Comparison of ENCODE assay signal across 1 cellular context in genomic region chr22:24633243-24634023, GRCh38.
TF ChIP-seq lines count a peak whose summit lies in the region.
"Not testable (repeated sequence)": the region's sequence is repeated elsewhere in the genome, so short reads cannot be mapped to it uniquely, and the experiment has no call there.

No MANE protein-coding gene starts in this region.

TF ChIP-seq in K562, 482 proteins besides CTCF, POLR2A, EP300 and RAD21 (continued from another document):
- TF ChIP-seq, protein P1, sequence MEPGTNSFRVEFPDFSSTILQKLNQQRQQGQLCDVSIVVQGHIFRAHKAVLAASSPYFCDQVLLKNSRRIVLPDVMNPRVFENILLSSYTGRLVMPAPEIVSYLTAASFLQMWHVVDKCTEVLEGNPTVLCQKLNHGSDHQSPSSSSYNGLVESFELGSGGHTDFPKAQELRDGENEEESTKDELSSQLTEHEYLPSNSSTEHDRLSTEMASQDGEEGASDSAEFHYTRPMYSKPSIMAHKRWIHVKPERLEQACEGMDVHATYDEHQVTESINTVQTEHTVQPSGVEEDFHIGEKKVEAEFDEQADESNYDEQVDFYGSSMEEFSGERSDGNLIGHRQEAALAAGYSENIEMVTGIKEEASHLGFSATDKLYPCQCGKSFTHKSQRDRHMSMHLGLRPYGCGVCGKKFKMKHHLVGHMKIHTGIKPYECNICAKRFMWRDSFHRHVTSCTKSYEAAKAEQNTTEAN (CRISPR knock-in tag; IDR thresholded peaks at IDR 0.05), result peak; percentile 99
- TF ChIP-seq NBN (IDR thresholded peaks at IDR 0.05; ENCODE audit: low read depth) (0 out of 2 replicates have a peak, but pooled peaks have one; percentile 28), ARID2 (IDR thresholded peaks at IDR 0.05) (peak; percentile 33; the same call in 1 of the 2 replicates), TAL1 (IDR thresholded peaks at IDR 0.05) (0 out of 2 replicates have a peak, but pooled peaks have one; percentile 10), SOX6 (IDR thresholded peaks at IDR 0.05) (peak; percentile 22; the same call in 1 of the 2 replicates), HLTF (IDR thresholded peaks at IDR 0.05) (peak; percentile 67; the same call in 1 of the 2 replicates), ZFP91 (CRISPR knock-in tag; IDR thresholded peaks at IDR 0.05) (0 out of 2 replicates have a peak, but pooled peaks have one; percentile 19), ARNT (IDR thresholded peaks at IDR 0.05) (peak in 1 of 2 experiments; percentile 64; a peak in 1 of 4 replicates), HDAC1 (IDR thresholded peaks at IDR 0.05) (peak in 1 of 2 experiments; percentile 66; a peak in 2 of 4 replicates), MYNN (IDR thresholded peaks at IDR 0.05) (peak; percentile 94), NR2C1 (IDR thresholded peaks at IDR 0.05) (peak; percentile 13; the same call in 1 of the 2 replicates), EGR1 (conservative IDR thresholded peaks at IDR 0.05) (peak; percentile 73), BRD9 (IDR thresholded peaks at IDR 0.05; ENCODE audit: low read depth, partially characterized antibody) (peak; percentile 30), THRAP3 (IDR thresholded peaks at IDR 0.05; ENCODE audit: borderline replicate concordance) (peak; percentile 93), OTX1 (CRISPR knock-in tag; IDR thresholded peaks at IDR 0.05) (peak; percentile 82), IRF9 (tag; IDR thresholded peaks at IDR 0.05) (peak; percentile 72; the same call in 1 of the 2 replicates), NFIC (IDR thresholded peaks at IDR 0.05) (peak; percentile 53; the same call in 1 of the 2 replicates), TRIM25 (IDR thresholded peaks at IDR 0.05; ENCODE audit: borderline replicate concordance) (0 out of 2 replicates have a peak, but pooled peaks have one; percentile 44), KDM1A (IDR thresholded peaks at IDR 0.05) (0 out of 4 replicates have a peak, but pooled peaks of 1 of the 2 experiments have one; percentile 7), ZNF766 (CRISPR knock-in tag; conservative IDR thresholded peaks at IDR 0.05) (0 out of 2 replicates have a peak, but pooled peaks have one; percentile 25), ZBTB26 (CRISPR knock-in tag; IDR thresholded peaks at IDR 0.05) (peak; percentile 97), SMARCE1 (IDR thresholded peaks at IDR 0.05) (peak; percentile 51; the same call in 1 of the 2 replicates), GATAD2A (IDR thresholded peaks at IDR 0.05) (peak; percentile 81), HBP1 (CRISPR knock-in tag; IDR thresholded peaks at IDR 0.05) (peak; percentile 87), NCOR1 (IDR thresholded peaks at IDR 0.05) (0 out of 2 replicates have a peak, but pooled peaks have one; percentile 16), MTA1 (IDR thresholded peaks at IDR 0.05; ENCODE audit: borderline replicate concordance) (peak; percentile 73), EHMT2 (IDR thresholded peaks at IDR 0.05) (peak; percentile 15; the same call in 1 of the 2 replicates), JUND (tag; IDR thresholded peaks at IDR 0.05; ENCODE audit: borderline replicate concordance, low read depth, low read length) (peak; percentile 16; the same call in 1 of the 3 replicates), KDM4B (IDR thresholded peaks at IDR 0.05; ENCODE audit: borderline replicate concordance in 2 of 2, low read depth in 1 of 2) (peak in 1 of 2 experiments; percentile 90; a peak in 2 of 4 replicates), TOE1 (IDR thresholded peaks at IDR 0.05; ENCODE audit: borderline replicate concordance) (peak; percentile 91), CC2D1A (IDR thresholded peaks at IDR 0.05) (peak; percentile 84), MLLT1 (IDR thresholded peaks at IDR 0.05) (peak; percentile 64 to 70; a peak in 1 of 4 replicates), ZEB2 (IDR thresholded peaks at IDR 0.05) (peak; percentile 17; the same call in 1 of the 2 replicates), HDGF (IDR thresholded peaks at IDR 0.05) (peak; percentile 93), ZFX (CRISPR knock-in tag; IDR thresholded peaks at IDR 0.05) (peak; percentile 35; the same call in 1 of the 2 replicates), MTA2 (IDR thresholded peaks at IDR 0.05; ENCODE audit: low read depth) (0 out of 2 replicates have a peak, but pooled peaks have one; percentile 41), SMARCA5 (IDR thresholded peaks at IDR 0.05) (0 out of 2 replicates have a peak, but pooled peaks have one; percentile 45), LARP7 (IDR thresholded peaks at IDR 0.05) (peak; percentile 76; the same call in 1 of the 2 replicates), FOXK2 (conservative IDR thresholded peaks at IDR 0.05 in 1 of 2, IDR thresholded peaks at IDR 0.05 in 1 of 2; ENCODE audit: low read depth in 2 of 2) (peak; percentile 15 to 42; a peak in 1 of 4 replicates), DIDO1 (tag; IDR thresholded peaks at IDR 0.05; ENCODE audit: low read depth) (0 out of 2 replicates have a peak, but pooled peaks have one; percentile 29)
- TF ChIP-seq, protein P2, sequence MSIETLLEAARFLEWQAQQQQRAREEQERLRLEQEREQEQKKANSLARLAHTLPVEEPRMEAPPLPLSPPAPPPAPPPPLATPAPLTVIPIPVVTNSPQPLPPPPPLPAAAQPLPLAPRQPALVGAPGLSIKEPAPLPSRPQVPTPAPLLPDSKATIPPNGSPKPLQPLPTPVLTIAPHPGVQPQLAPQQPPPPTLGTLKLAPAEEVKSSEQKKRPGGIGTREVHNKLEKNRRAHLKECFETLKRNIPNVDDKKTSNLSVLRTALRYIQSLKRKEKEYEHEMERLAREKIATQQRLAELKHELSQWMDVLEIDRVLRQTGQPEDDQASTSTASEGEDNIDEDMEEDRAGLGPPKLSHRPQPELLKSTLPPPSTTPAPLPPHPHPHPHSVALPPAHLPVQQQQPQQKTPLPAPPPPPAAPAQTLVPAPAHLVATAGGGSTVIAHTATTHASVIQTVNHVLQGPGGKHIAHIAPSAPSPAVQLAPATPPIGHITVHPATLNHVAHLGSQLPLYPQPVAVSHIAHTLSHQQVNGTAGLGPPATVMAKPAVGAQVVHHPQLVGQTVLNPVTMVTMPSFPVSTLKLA (conservative IDR thresholded peaks at IDR 0.05), result 0 out of 4 replicates have a peak, but pooled peaks of 1 of the 2 experiments have one; percentile 24
- not testable (repeated sequence) for TF ChIP-seq MYNN (CRISPR knock-in tag; IDR thresholded peaks at IDR 0.05); NR2C1 (tag; IDR thresholded peaks at IDR 0.05); JUND (IDR thresholded peaks at IDR 0.05; ENCODE audit: borderline replicate concordance, low read depth, low read length); TOE1 (CRISPR knock-in tag; IDR thresholded peaks at IDR 0.05; ENCODE audit: borderline replicate concordance, low read depth)
- TF ChIP-seq, protein P3, sequence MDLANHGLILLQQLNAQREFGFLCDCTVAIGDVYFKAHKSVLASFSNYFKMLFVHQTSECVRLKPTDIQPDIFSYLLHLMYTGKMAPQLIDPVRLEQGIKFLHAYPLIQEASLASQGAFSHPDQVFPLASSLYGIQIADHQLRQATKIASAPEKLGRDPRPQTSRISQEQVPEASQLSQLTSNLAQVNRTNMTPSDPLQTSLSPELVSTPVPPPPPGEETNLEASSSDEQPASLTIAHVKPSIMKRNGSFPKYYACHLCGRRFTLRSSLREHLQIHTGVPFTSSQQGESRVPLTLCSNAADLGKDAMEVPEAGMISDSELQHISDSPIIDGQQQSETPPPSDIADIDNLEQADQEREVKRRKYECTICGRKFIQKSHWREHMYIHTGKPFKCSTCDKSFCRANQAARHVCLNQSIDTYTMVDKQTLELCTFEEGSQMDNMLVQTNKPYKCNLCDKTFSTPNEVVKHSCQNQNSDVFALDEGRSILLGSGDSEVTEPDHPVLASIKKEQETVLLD (IDR thresholded peaks at IDR 0.05), result peak; percentile 51; the same call in 1 of the 2 replicates
- TF ChIP-seq, protein P4, sequence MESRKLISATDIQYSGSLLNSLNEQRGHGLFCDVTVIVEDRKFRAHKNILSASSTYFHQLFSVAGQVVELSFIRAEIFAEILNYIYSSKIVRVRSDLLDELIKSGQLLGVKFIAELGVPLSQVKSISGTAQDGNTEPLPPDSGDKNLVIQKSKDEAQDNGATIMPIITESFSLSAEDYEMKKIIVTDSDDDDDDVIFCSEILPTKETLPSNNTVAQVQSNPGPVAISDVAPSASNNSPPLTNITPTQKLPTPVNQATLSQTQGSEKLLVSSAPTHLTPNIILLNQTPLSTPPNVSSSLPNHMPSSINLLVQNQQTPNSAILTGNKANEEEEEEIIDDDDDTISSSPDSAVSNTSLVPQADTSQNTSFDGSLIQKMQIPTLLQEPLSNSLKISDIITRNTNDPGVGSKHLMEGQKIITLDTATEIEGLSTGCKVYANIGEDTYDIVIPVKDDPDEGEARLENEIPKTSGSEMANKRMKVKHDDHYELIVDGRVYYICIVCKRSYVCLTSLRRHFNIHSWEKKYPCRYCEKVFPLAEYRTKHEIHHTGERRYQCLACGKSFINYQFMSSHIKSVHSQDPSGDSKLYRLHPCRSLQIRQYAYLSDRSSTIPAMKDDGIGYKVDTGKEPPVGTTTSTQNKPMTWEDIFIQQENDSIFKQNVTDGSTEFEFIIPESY (CRISPR knock-in tag; IDR thresholded peaks at IDR 0.05), result peak; percentile 37; the same call in 1 of the 2 replicates
